Comparison of ENCODE assay signal across 2 cellular contexts in the genomic region with DNA sequence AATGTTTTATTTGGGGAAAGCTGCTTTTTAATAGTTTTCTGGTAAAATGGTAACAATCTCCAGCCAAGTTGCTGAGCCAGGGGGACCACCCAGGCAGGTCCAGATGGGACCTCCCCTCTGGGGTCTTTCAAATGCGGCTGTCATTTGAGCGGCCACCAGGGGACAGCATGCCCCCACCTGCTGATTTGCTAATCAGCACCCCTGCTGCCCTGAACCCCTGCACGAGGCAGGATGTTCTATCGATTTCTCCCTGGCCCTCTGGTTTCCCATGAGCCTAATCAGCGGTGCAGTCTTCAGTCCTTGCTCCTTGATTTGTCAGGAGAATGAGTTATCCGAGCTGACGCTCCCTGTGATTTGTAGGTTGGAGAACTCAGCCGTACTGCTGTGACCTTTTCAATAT.
TF ChIP-seq lines count a peak whose summit lies in the region.

No MANE protein-coding gene starts in this region.

TF ChIP-seq in IMR-90, 13 proteins besides CTCF, POLR2A, EP300 and RAD21 (continued from another document):
- no peak for TF ChIP-seq RCOR1 (IDR thresholded peaks at IDR 0.05; ENCODE audit: insufficient replicate concordance, low read length)
- no peak for TF ChIP-seq NFE2L2 (IDR thresholded peaks at IDR 0.05; ENCODE audit: low read depth, low read length)
- no peak for TF ChIP-seq SMC3 (IDR thresholded peaks at IDR 0.05; ENCODE audit: low read depth, low read length)
- TF ChIP-seq MAFK (IDR thresholded peaks at IDR 0.05; ENCODE audit: low read depth, low read length) = no peak
- TF ChIP-seq CHD1 (IDR thresholded peaks at IDR 0.05; ENCODE audit: low read depth, low read length) = no peak
- TF ChIP-seq, protein P1, sequence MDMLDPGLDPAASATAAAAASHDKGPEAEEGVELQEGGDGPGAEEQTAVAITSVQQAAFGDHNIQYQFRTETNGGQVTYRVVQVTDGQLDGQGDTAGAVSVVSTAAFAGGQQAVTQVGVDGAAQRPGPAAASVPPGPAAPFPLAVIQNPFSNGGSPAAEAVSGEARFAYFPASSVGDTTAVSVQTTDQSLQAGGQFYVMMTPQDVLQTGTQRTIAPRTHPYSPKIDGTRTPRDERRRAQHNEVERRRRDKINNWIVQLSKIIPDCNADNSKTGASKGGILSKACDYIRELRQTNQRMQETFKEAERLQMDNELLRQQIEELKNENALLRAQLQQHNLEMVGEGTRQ (IDR thresholded peaks at IDR 0.05; ENCODE audit: low read depth, low read length) = no peak
- TF ChIP-seq MAZ (IDR thresholded peaks at IDR 0.05; ENCODE audit: borderline replicate concordance, low read depth, low read length) = no peak
- TF ChIP-seq FOS (IDR thresholded peaks at IDR 0.05; ENCODE audit: low read depth, low read length) = no peak
- no peak for TF ChIP-seq CEBPB (IDR thresholded peaks at IDR 0.05; ENCODE audit: low read depth, low read length)
- TF ChIP-seq, protein P2, sequence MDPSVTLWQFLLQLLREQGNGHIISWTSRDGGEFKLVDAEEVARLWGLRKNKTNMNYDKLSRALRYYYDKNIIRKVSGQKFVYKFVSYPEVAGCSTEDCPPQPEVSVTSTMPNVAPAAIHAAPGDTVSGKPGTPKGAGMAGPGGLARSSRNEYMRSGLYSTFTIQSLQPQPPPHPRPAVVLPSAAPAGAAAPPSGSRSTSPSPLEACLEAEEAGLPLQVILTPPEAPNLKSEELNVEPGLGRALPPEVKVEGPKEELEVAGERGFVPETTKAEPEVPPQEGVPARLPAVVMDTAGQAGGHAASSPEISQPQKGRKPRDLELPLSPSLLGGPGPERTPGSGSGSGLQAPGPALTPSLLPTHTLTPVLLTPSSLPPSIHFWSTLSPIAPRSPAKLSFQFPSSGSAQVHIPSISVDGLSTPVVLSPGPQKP (IDR thresholded peaks at IDR 0.05; ENCODE audit: borderline replicate concordance, low read depth, low read length) = no peak
- TF ChIP-seq BHLHE40 (IDR thresholded peaks at IDR 0.05; ENCODE audit: low read depth, low read length) = no peak
- no peak for TF ChIP-seq RFX5 (IDR thresholded peaks at IDR 0.05; ENCODE audit: low read depth, low read length)
TF ChIP-seq in IMR-90: peak in this region for 0.

TF ChIP-seq in neural cell, 6 proteins besides CTCF, POLR2A, EP300 and RAD21 (continued from another document):
- TF ChIP-seq SMC3 (conservative IDR thresholded peaks at IDR 0.05; ENCODE audit: poor library complexity) = peak; percentile 56
